In the genomic region with DNA sequence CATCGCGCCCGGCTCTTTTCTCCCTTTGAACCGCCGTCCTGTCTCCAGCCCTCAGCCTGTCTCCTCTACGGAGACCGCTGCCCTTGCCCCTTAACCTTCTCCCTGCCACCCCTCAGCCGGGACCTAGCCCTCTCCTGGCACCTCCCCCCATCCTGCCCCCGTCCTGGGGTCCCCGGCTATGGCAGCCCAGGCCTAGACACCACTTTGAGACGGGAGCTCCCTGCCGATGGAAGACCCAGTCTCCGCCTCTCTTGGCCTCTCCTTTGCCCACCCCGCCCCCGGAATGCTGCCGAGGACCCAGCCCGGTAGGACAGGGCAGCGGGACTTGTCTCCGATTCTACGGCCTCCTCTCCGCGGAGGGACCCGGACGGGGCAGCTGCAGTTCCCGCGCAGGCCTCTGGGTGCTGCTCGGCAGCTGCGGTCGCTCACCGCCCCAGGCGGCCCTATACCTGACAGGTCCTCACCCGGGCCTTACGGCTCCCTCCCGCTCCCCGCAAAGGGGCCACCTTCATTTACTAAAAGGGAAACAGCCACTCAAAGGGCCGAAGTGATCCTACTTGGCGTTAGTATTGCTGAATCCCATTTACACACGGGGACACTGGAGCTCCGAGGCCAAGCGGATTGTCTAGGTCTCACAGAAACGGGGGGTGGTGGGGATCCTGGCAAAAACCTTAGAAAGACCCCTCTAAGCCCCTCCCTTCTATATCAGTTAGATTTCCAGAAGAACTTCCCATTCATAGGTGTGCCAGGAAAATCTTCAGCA, we compare ENCODE assay signal across 7 cellular contexts. TPM values are rescaled to one million over a fixed set of nuclear protein-coding genes. Genes with fewer than 3 reads are reported as not detected.
DNase-seq lines count a peak whose midpoint lies in the region; ATAC-seq, FAIRE-seq and TF ChIP-seq lines count a peak whose summit lies in the region.

No MANE protein-coding gene starts in this region.

- H4K8ac ChIP-seq in neuronal stem cell (ENCODE audit: low read depth, low read length): no peak overlapping the region

- DNase-seq in GM12891 (ENCODE audit: insufficient read length, low spot score) (peak; percentile 94), SHP77 (lab: John Stamatoyannopoulos, UW) (peak; percentile 46 to 62), foreskin keratinocyte (peak in 1 of 2 donors; percentile 30), neuronal stem cell (ENCODE audit: low spot score) (peak; percentile 82), testis (peak; percentile 83)
- peak; percentile 56 for DNase-seq in activated T-helper 9 cell treated with anti-CD3 and anti-CD28 coated beads, Interleukin-2, amount 50 U/mL, for 16 hours (ENCODE audit: low read depth)

- no peaks in the 10 kb centered on the region for H3K79me1 ChIP-seq in neuronal stem cell (ENCODE audit: low read depth, low read length)

- H2AK5ac ChIP-seq in neuronal stem cell (ENCODE audit: low read depth, low read length): peak overlapping the region; percentile 51

- H2AFZ ChIP-seq in neuronal stem cell (ENCODE audit: low read length): peak overlapping the region; percentile 90

- WGBS in neuronal stem cell (ENCODE audit: extremely low coverage in 2 of 2, insufficient read length in 2 of 2, insufficient replicate concordance in 1 of 2), 2 donors: no CpG with 5 or more reads among the region's 41 CpGs
- 8% methylated on average over 29 to 37 of the region's 41 CpGs for WGBS in testis, 2 donors

- no peak overlapping the region for H4K91ac ChIP-seq in neuronal stem cell (ENCODE audit: low read depth, low read length, poor library complexity)

- FAIRE-seq in GM12891 (lab: Jason Lieb, UNC): peak; percentile 60

- H3K4me3 ChIP-seq in HUES6 (ENCODE audit: low read depth, low read length) (peak overlapping the region; percentile 61), neuronal stem cell (ENCODE audit: low read length in 2 of 2) (peak overlapping the region in 1 of 2 donors; percentile 68), testis (peak overlapping the region; percentile 1 to 12)

- intact Hi-C loops in testis (cut with DNase I; ENCODE audit: low total_unique reads): no loop called here

- H3K27ac ChIP-seq in HUES6 (ENCODE audit: low read depth, low read length) (no peak overlapping the region), foreskin keratinocyte (no peak overlapping the region), neuronal stem cell (replicated peaks; ENCODE audit: low read length) (peak overlapping the region; percentile 30), testis (no peak overlapping the region)

- no peak overlapping the region for H3K14ac ChIP-seq in neuronal stem cell (ENCODE audit: low read length)

- peak overlapping the region; percentile 81 for H3K23ac ChIP-seq in neuronal stem cell (ENCODE audit: low read depth, low read length, poor library complexity)

- TF ChIP-seq CTCF in foreskin keratinocyte (conservative IDR thresholded peaks at IDR 0.05) (peak; percentile 95), testis (IDR thresholded peaks at IDR 0.05) (peak; percentile 80 to 98 (median 91))

- no peak for TF ChIP-seq POLR2A in GM12891 (IDR thresholded peaks at IDR 0.05; ENCODE audit: low read depth, low read length)
- no peak for TF ChIP-seq POLR2A in testis (IDR thresholded peaks at IDR 0.05)

- peak overlapping the region; percentile 89 for H3K18ac ChIP-seq in neuronal stem cell (ENCODE audit: low read length)

- H3K4me2 ChIP-seq in neuronal stem cell (ENCODE audit: insufficient read depth, low read length, poor library complexity, severe bottlenecking): peak overlapping the region; percentile 69

- peak; percentile 87 for ATAC-seq in foreskin keratinocyte

- H3K4ac ChIP-seq in neuronal stem cell (ENCODE audit: low read length): no peak overlapping the region

- H3K4me1 ChIP-seq in HUES6 (ENCODE audit: control insufficient read depth, insufficient read depth, low read length) (peaks cover 31% of the 10 kb centered on the region), foreskin keratinocyte (no peaks in the 10 kb centered on the region), neuronal stem cell (ENCODE audit: control insufficient read depth in 2 of 2, insufficient read depth in 1 of 2, low read depth in 1 of 2, low read length in 2 of 2) (peaks cover 3 to 18% of the 10 kb centered on the region in 2 donors), testis (no peaks in the 10 kb centered on the region)

- no peak overlapping the region for H3K9ac ChIP-seq in HUES6 (ENCODE audit: low read length)
- no peak overlapping the region for H3K9ac ChIP-seq in neuronal stem cell (ENCODE audit: low read depth, low read length, poor library complexity)

- H3K27me3 ChIP-seq in HUES6 (ENCODE audit: control insufficient read depth, insufficient read depth, low read length) (peaks cover 19% of the 10 kb centered on the region), foreskin keratinocyte (peaks cover 32% of the 10 kb centered on the region), neuronal stem cell (ENCODE audit: control insufficient read depth in 3 of 3, insufficient read depth in 3 of 3, low read depth in 1 of 3, low read length in 3 of 3) (peaks cover 0 to 80% (median 0%) of the 10 kb centered on the region in 3 experiments), testis (no peaks in the 10 kb centered on the region)

- no peak overlapping the region for H2BK15ac ChIP-seq in neuronal stem cell (ENCODE audit: low read length)

- H3K36me3 ChIP-seq in HUES6 (ENCODE audit: control insufficient read depth, insufficient read depth, low read length): no peaks in the 10 kb centered on the region
- no peaks in the 10 kb centered on the region for H3K36me3 ChIP-seq in neuronal stem cell (replicated peaks in 1 of 2; ENCODE audit: control insufficient read depth in 2 of 2, insufficient read depth in 2 of 2, low read length in 2 of 2)
- H3K36me3 ChIP-seq in testis (ENCODE audit: low read depth, missing control alignments): no peaks in the 10 kb centered on the region

- H2BK5ac ChIP-seq in neuronal stem cell (ENCODE audit: low read length): no peak overlapping the region

- H2BK120ac ChIP-seq in neuronal stem cell (ENCODE audit: low read depth, low read length): no peak overlapping the region

- H3K9me3 ChIP-seq in HUES6 (ENCODE audit: control insufficient read depth, insufficient read depth, low read depth, low read length) (no peaks in the 10 kb centered on the region), neuronal stem cell (replicated peaks in 1 of 2; ENCODE audit: control insufficient read depth in 2 of 2, insufficient read depth in 1 of 2, low read depth in 1 of 2, low read length in 2 of 2) (no peaks in the 10 kb centered on the region), testis (no peaks in the 10 kb centered on the region)

- H2BK12ac ChIP-seq in neuronal stem cell (ENCODE audit: low read length): no peak overlapping the region

TF ChIP-seq in GM12891, 5 proteins besides CTCF, POLR2A, EP300 and RAD21:
- TF ChIP-seq TAF1 (IDR thresholded peaks at IDR 0.05; ENCODE audit: low read depth, low read length) (no peak), PAX5 (IDR thresholded peaks at IDR 0.05; ENCODE audit: insufficient read depth, low read length, severe bottlenecking) (no peak), POU2F2 (IDR thresholded peaks at IDR 0.05; ENCODE audit: low read depth, low read length) (no peak), SPI1 (IDR thresholded peaks at IDR 0.05; ENCODE audit: low read depth, low read length) (no peak), POLR2AphosphoS5 (IDR thresholded peaks at IDR 0.05; ENCODE audit: low read depth, low read length) (no peak)

RNA-seq across cellular contexts. Expression of gene TAC4, which starts 32.6 kb away (rescaled TPM):
- polyA plus RNA-seq in GM12891 (2012; ENCODE audit: low read depth, missing spikeins): not detected
- total RNA-seq in foreskin keratinocyte (not detected in 2 replicates), testis (not detected)
- polyA plus RNA-seq in foreskin keratinocyte (not detected in 2 replicates), testis (ENCODE audit: insufficient read depth, low read depth, low replicate concordance) (not detected)
- not detected for polyA plus RNA-seq in neuronal stem cell (2013, experiment 1 of 2)
- polyA plus RNA-seq in neuronal stem cell (2013, experiment 2 of 2): not detected
